1 cellular context compared by ENCODE assay signal in the genomic region with DNA sequence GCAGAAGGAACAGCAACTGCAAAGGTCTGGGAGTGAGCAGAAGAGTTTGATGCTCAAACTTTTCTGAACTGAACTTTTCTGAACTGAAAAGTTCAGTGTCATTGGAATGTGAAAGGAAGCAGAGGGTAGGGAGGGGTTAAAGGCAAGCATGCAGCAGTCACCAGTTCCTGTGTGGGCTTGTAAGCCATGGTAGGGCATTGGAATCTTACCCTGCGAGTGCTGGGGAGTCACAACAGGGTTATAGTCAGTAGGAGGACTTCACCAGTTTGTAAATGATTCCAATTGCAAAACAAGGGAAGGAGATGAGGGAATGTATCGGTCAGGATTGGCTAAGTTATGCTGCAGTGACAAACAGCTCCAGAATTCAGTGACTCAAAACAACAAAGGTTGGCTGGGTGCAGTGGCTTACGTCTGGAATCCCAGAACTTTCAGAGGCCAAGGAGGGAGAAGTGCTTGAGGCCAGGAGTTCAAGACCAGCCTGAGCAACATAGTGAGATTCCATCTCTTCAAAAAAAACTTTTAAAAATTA.
A peak's percentile ranks its signal among the peaks of the same experiment; 100 is the strongest.
TF ChIP-seq lines count a peak whose summit lies in the region.

No MANE protein-coding gene starts in this region.

TF ChIP-seq in K562, 482 proteins besides CTCF, POLR2A, EP300 and RAD21:
- TF ChIP-seq BCOR (IDR thresholded peaks at IDR 0.05) (peak; percentile 37; the same call in 1 of the 2 replicates), ZNF12 (CRISPR knock-in tag; IDR thresholded peaks at IDR 0.05) (peak; percentile 99), ZNF57 (CRISPR knock-in tag; IDR thresholded peaks at IDR 0.05) (no peak), KDM5B (IDR thresholded peaks at IDR 0.05; ENCODE audit: insufficient replicate concordance, low read depth, low read length) (no peak)
